In the genomic region with DNA sequence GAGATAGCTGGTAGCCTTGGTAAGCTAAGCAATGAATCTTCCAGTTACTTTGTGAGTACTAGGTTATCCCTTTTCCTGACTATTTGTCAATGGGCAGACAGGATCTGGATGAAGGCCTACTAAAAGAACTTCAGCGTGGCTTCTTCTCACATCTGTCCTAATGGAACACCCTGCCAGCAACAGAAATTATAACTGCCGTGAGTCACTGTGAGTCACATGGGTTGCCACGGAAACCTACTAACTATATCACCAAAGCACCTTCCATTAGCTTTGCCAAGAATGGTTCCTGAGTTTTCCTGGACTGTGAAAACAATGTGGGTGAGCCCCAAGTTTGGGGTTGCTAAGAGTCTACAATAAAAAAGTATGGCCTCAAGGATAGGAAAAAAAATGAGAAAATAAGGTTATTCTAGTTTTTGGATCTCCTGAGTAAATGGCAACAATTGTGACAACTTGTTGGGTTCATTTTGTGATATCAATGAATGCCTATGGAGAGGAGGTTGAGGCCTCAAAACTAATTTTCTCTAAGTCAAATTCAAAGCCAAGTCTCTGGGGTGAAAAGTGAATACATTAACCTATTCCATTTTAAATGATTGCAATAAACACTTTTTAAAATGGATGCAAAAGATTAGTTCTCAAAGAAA, we compare ENCODE assay signal across 8 cellular contexts.
A peak's percentile ranks its signal among the peaks of the same experiment; 100 is the strongest.
DNase-seq lines count a peak whose midpoint lies in the region; ATAC-seq and TF ChIP-seq lines count a peak whose summit lies in the region.

No MANE protein-coding gene starts in this region.

- no peaks in the 10 kb centered on the region for H3K27me3 Mint-ChIP-seq in activated CD4-positive, alpha-beta T cell treated with anti-CD3 and anti-CD28 coated beads, Interleukin-2, amount 10 ng/mL, durations not matched to agents 24 days and 14 days

- H3K36me3 Mint-ChIP-seq in activated CD4-positive, alpha-beta T cell treated with anti-CD3 and anti-CD28 coated beads, Interleukin-2, amount 10 ng/mL, durations not matched to agents 24 days and 14 days (ENCODE audit: low read depth): no peaks in the 10 kb centered on the region

- H3K36me3 ChIP-seq in left ventricle myocardium inferior: peaks cover 5% of the 10 kb centered on the region

- H3K4me3 ChIP-seq in left ventricle myocardium inferior (no peak overlapping the region), foreskin fibroblast (ENCODE audit: low read depth in 1 of 2, low read length in 2 of 2) (no peak overlapping the region)

- peak; percentile 52 for ATAC-seq in Right ventricle myocardium inferior

- no peak for TF ChIP-seq CTCF in left ventricle myocardium inferior (IDR thresholded peaks at IDR 0.05; ENCODE audit: borderline replicate concordance)
- TF ChIP-seq CTCF in foreskin fibroblast (IDR thresholded peaks at IDR 0.05; ENCODE audit: low read depth, low read length): no peak

- peak overlapping the region; percentile 39 for H3K27ac Mint-ChIP-seq in activated CD4-positive, alpha-beta T cell treated with anti-CD3 and anti-CD28 coated beads, Interleukin-2, amount 10 ng/mL, durations not matched to agents 24 days and 14 days

- no peaks in the 10 kb centered on the region for H3K27me3 ChIP-seq in left ventricle myocardium inferior (ENCODE audit: low read depth)

- no peaks in the 10 kb centered on the region for H3K9me3 Mint-ChIP-seq in activated CD4-positive, alpha-beta T cell treated with anti-CD3 and anti-CD28 coated beads, Interleukin-2, amount 10 ng/mL, durations not matched to agents 24 days and 14 days

- H3K27ac ChIP-seq in left ventricle myocardium inferior (replicated peaks): no peak overlapping the region

- H3K9me3 ChIP-seq in left ventricle myocardium inferior (replicated peaks): no peaks in the 10 kb centered on the region

- peaks cover 6% of the 10 kb centered on the region for H3K4me1 ChIP-seq in left ventricle myocardium inferior

- H3K4me1 Mint-ChIP-seq in activated CD4-positive, alpha-beta T cell treated with anti-CD3 and anti-CD28 coated beads, Interleukin-2, amount 10 ng/mL, durations not matched to agents 24 days and 14 days: peaks cover 8% of the 10 kb centered on the region

- no peak overlapping the region for H3K4me3 Mint-ChIP-seq in activated CD4-positive, alpha-beta T cell treated with anti-CD3 and anti-CD28 coated beads, Interleukin-2, amount 10 ng/mL, durations not matched to agents 24 days and 14 days

- DNase-seq in Right ventricle myocardium inferior (ENCODE audit: missing footprints) (no peak), left ventricle myocardium inferior (no peak), foreskin fibroblast (peak; percentile 91 to 96), T-helper 1 cell (no peak), NOMO-1 (lab: John Stamatoyannopoulos, UW; ENCODE audit: unreplicated experiment in 2 of 2) (no peak), OCI-M2 (lab: John Stamatoyannopoulos, UW; ENCODE audit: unreplicated experiment) (no peak)
- DNase-seq in activated CD4-positive, alpha-beta T cell treated with anti-CD3 and anti-CD28 coated beads, Interleukin-2, amount 10 ng/mL, durations not matched to agents 24 days and 14 days: peak; percentile 61
- peak; percentile 45 for DNase-seq in stimulated activated CD4-positive, alpha-beta T cell treated with anti-CD3 and anti-CD28 coated beads, Interleukin-12 subunit alpha, Interleukin-12 subunit beta, amount 100 ng/mL, for 4 hours

- intact Hi-C loops in Right ventricle myocardium inferior (cut with DNase I): no loop called here
- intact Hi-C loops in left ventricle myocardium inferior (cut with micrococcal nuclease): no loop called here
- intact Hi-C loops in activated CD4-positive, alpha-beta T cell treated with anti-CD3 and anti-CD28 coated beads, Interleukin-2, amount 10 ng/mL, durations not matched to agents 24 days and 14 days (cut with micrococcal nuclease): loop anchor here (2.0 kb wide), 1 partner anchor 21 kb away; no protein-coding TSS in a partner anchor

Comparison
In these comparisons a context has a peak if more than half of its experiments do, and no peak if none do; other contexts are left out.
1. DNase-seq: peak in activated CD4-positive, alpha-beta T cell treated with anti-CD3 and anti-CD28 coated beads, Interleukin-2, amount 10 ng/mL, durations not matched to agents 24 days and 14 days (single experiment), foreskin fibroblast (2 of 2) and stimulated activated CD4-positive, alpha-beta T cell treated with anti-CD3 and anti-CD28 coated beads, Interleukin-12 subunit alpha, Interleukin-12 subunit beta, amount 100 ng/mL, for 4 hours (single experiment); none in Right ventricle myocardium inferior (single experiment), left ventricle myocardium inferior (single experiment), T-helper 1 cell (0 of 5), NOMO-1 (0 of 2) and OCI-M2 (single experiment).